ENCODE assay signal across 1 cellular context in genomic region chr14:50303744-50304471, GRCh38.
TF ChIP-seq lines count a peak whose summit lies in the region.

No MANE protein-coding gene starts in this region.

TF ChIP-seq in HepG2, 621 proteins besides CTCF, POLR2A, EP300 and RAD21 (continued from another document and continues in another):
- TF ChIP-seq ZNF407 (CRISPR knock-in tag; IDR thresholded peaks at IDR 0.05; ENCODE audit: not compliant biosample characterization) (no peak), SMAD9 (CRISPR knock-in tag; IDR thresholded peaks at IDR 0.05) (no peak), AKAP8 (CRISPR knock-in tag; IDR thresholded peaks at IDR 0.05) (no peak), MIER3 (CRISPR knock-in tag; IDR thresholded peaks at IDR 0.05; ENCODE audit: borderline replicate concordance) (peak; percentile 84; the same call in 1 of the 2 replicates), ZXDC (CRISPR knock-in tag; IDR thresholded peaks at IDR 0.05) (no peak), JARID2 (CRISPR knock-in tag; IDR thresholded peaks at IDR 0.05; ENCODE audit: insufficient replicate concordance) (no peak), JUNB (CRISPR knock-in tag; IDR thresholded peaks at IDR 0.05; ENCODE audit: borderline replicate concordance) (no peak), ZNF850 (CRISPR knock-in tag; conservative IDR thresholded peaks at IDR 0.05) (no peak), ZNF800 (CRISPR knock-in tag; IDR thresholded peaks at IDR 0.05) (no peak), ATF6 (CRISPR knock-in tag; conservative IDR thresholded peaks at IDR 0.05) (no peak), ZBTB34 (CRISPR knock-in tag; IDR thresholded peaks at IDR 0.05) (peak; percentile 90), ZNF781 (CRISPR knock-in tag; IDR thresholded peaks at IDR 0.05; ENCODE audit: borderline replicate concordance, not compliant biosample characterization) (no peak), ZNF775 (CRISPR knock-in tag; IDR thresholded peaks at IDR 0.05; ENCODE audit: borderline replicate concordance) (no peak), TOPORS (CRISPR knock-in tag; IDR thresholded peaks at IDR 0.05) (no peak), RELA (CRISPR knock-in tag; IDR thresholded peaks at IDR 0.05) (no peak), ZBTB7A (CRISPR knock-in tag; IDR thresholded peaks at IDR 0.05) (no peak), HBP1 (CRISPR knock-in tag; IDR thresholded peaks at IDR 0.05; ENCODE audit: low read depth) (no peak), SKIL (CRISPR knock-in tag; IDR thresholded peaks at IDR 0.05; ENCODE audit: borderline replicate concordance) (no peak), SP140L (CRISPR knock-in tag; IDR thresholded peaks at IDR 0.05; ENCODE audit: borderline replicate concordance) (no peak), ZNF136 (CRISPR knock-in tag; IDR thresholded peaks at IDR 0.05; ENCODE audit: low read depth) (no peak), ZNF292 (CRISPR knock-in tag; IDR thresholded peaks at IDR 0.05; ENCODE audit: borderline replicate concordance, low read depth) (peak; percentile 60; the same call in 1 of the 2 replicates), NFKB2 (CRISPR knock-in tag; IDR thresholded peaks at IDR 0.05; ENCODE audit: borderline replicate concordance) (no peak), ZNF629 (CRISPR knock-in tag; conservative IDR thresholded peaks at IDR 0.05) (no peak), ZSCAN31 (CRISPR knock-in tag; IDR thresholded peaks at IDR 0.05; ENCODE audit: low read depth) (no peak), ZNF780A (CRISPR knock-in tag; IDR thresholded peaks at IDR 0.05) (no peak), ELF4 (CRISPR knock-in tag; IDR thresholded peaks at IDR 0.05; ENCODE audit: borderline replicate concordance) (no peak), ZNF761 (CRISPR knock-in tag; conservative IDR thresholded peaks at IDR 0.05) (no peak), THAP9 (CRISPR knock-in tag; IDR thresholded peaks at IDR 0.05; ENCODE audit: borderline replicate concordance) (no peak), SMAD1 (CRISPR knock-in tag; IDR thresholded peaks at IDR 0.05; ENCODE audit: borderline replicate concordance, low read depth) (no peak), ZNF205 (CRISPR knock-in tag; IDR thresholded peaks at IDR 0.05) (0 out of 2 replicates have a peak, but pooled peaks have one; percentile 22)
